ENCODE assay signal across 15 cellular contexts in the genomic region with DNA sequence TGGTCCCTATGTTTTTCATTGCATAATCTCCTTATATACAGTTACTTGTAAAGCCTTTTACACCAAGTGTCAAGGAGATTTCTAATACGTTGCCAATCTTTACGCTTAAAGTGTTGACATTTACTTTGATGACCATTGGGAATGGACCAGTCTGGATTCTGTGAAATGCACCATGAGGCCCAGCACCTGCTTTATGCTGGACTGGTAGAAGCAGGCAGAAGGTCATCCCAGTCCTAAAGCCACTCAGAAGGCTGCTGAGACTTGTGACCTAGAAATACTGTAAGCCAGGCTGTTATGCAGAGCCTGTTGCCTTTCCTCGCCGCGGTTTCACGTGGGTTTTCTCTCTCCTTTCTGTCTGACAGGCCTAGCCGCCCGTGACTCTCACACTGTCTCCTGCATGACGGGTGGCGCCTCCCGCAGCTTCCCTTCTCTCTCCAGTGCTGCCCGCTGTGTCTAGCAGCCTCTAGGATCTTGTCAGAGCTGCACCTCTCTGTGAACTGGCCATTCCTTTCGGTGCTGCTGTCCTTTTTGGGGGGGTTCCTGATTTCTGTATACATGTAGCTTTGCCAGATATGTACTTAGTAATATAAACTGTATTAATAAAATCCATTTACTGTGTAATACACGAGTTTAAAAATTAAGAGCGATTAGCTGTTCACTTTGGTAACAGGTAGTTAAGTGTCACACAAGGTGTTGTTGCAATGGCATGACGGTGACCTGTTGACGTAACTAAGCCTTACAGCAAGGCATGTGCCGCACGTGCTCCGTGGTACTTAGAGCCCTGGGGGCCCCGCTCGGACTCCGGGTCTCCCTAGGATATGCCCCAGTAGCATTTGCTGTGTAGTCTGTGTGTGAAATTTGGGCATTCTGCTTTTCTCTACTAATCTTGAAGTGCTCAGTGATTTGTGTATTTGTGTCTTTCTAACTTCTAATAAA. TPM values are rescaled to one million over a fixed set of nuclear protein-coding genes. Genes with fewer than 3 reads are reported as not detected.
A peak's percentile ranks its signal among the peaks of the same experiment; 100 is the strongest.
DNase-seq lines count a peak whose midpoint lies in the region; ATAC-seq and TF ChIP-seq lines count a peak whose summit lies in the region.
"Had no signal": no experiment of that assay in that cellular context is flagged by ENCODE, and none has a peak within 500 bp of the region (broad histone marks: within the 10 kb centered on the region; RNA-seq: fewer than 3 reads in every experiment).

No MANE protein-coding gene starts in this region.

- BruUV-seq in IMR-90 (replicated peaks; lab: Mats Ljungman, UMichigan) = no TSS peak

- peaks cover 49% of the 10 kb centered on the region for H4K20me1 ChIP-seq in IMR-90 (ENCODE audit: insufficient read depth, low read length)
- no peaks in the 10 kb centered on the region for H4K20me1 ChIP-seq in GM23248 (ENCODE audit: insufficient read depth)

- H4K91ac ChIP-seq in IMR-90 (ENCODE audit: insufficient read depth, low read depth, low read length) = no peak overlapping the region

- H3K27me3 Mint-ChIP-seq in glutamatergic neuron (ENCODE audit: unreplicated experiment) = peaks cover 9% of the 10 kb centered on the region
- H3K27me3 Mint-ChIP-seq: IgD-negative memory B cell had no signal

- no peak overlapping the region for H4K8ac ChIP-seq in IMR-90 (ENCODE audit: low read depth in 2 of 2, low read length in 2 of 2)

- peaks cover 9% of the 10 kb centered on the region for H3K9me3 Mint-ChIP-seq in glutamatergic neuron (ENCODE audit: unreplicated experiment)
- H3K9me3 Mint-ChIP-seq: CD8-positive, alpha-beta T cell; IgD-negative memory B cell had no signal

- TF ChIP-seq CTCF in IMR-90 (conservative IDR thresholded peaks at IDR 0.05; ENCODE audit: low read depth, low read length) (no peak), glutamatergic neuron (IDR thresholded peaks at IDR 0.05; ENCODE audit: partially characterized antibody, unreplicated experiment) (no peak), psoas muscle (IDR thresholded peaks at IDR 0.05) (no peak)

- H3K4me1 ChIP-seq in IMR-90 (ENCODE audit: control insufficient read depth, insufficient read depth, low read length) (peaks cover 8% of the 10 kb centered on the region), psoas muscle (peaks cover 23% of the 10 kb centered on the region), GM23248 (ENCODE audit: insufficient read depth) (peaks cover 18% of the 10 kb centered on the region)

- intact Hi-C loops in IMR-90 (cut with micrococcal nuclease) (no loop called here), psoas muscle (cut with DNase I) (loop anchor here in 1 of 2 donors (5.0 kb wide), 1 partner anchor 33 kb away; no protein-coding TSS in a partner anchor)

- no peak overlapping the region for H4K5ac ChIP-seq in IMR-90 (ENCODE audit: low read depth, low read length)

- H2AK9ac ChIP-seq in IMR-90 (replicated peaks; ENCODE audit: low read depth, low read length, poor library complexity) = peak overlapping the region; percentile 9

- peaks cover 33% of the 10 kb centered on the region for H3K4me1 Mint-ChIP-seq in glutamatergic neuron (ENCODE audit: low read depth, unreplicated experiment)

- no peak overlapping the region for H3K56ac ChIP-seq in IMR-90 (ENCODE audit: extremely low read depth, insufficient read depth, low read length)

- H3K27ac Mint-ChIP-seq in glutamatergic neuron (ENCODE audit: unreplicated experiment) = peak overlapping the region; percentile 55
- H3K27ac Mint-ChIP-seq: CD8-positive, alpha-beta T cell; IgD-negative memory B cell had no signal

- H3K9me2 ChIP-seq in GM23248 (ENCODE audit: insufficient read depth) = no peaks in the 10 kb centered on the region
- H3K9me2 ChIP-seq: SK-N-SH had no signal

- in situ Hi-C loops in IMR-90 (cut with MboI; ENCODE audit: low sequenced_read_pairs) (loop anchor here (10.0 kb wide), 1 partner anchor 111 kb away; no protein-coding TSS in a partner anchor), GM23248 (cut with MboI) (loop anchor here (10.0 kb wide), 1 partner anchor 111 kb away; no protein-coding TSS in a partner anchor)

- peaks cover 10% of the 10 kb centered on the region; the same call in 1 of the 2 replicates for H3K9me1 ChIP-seq in IMR-90 (ENCODE audit: insufficient read depth, low read length)

- H3K27ac ChIP-seq in IMR-90 (ENCODE audit: insufficient read depth, low read length) (no peak overlapping the region), SK-N-MC (peak overlapping the region; percentile 83), psoas muscle (peak overlapping the region; percentile 75), GM23248 (no peak overlapping the region)
- H3K27ac ChIP-seq: PC-9 had no signal

- CTCF ChIA-PET in IMR-90 (lab: Yijun Ruan, JAX) = no interaction called here

- H3K4me3 ChIP-seq in IMR-90 (ENCODE audit: insufficient read depth, low read depth, low read length) (no peak overlapping the region), SK-N-MC (no peak overlapping the region), psoas muscle (no peak overlapping the region), GM23248 (no peak overlapping the region)
- H3K4me3 ChIP-seq: PC-9 had no signal

- no peak overlapping the region for H2BK5ac ChIP-seq in IMR-90 (ENCODE audit: low read depth, low read length, poor library complexity, severe bottlenecking)

- TF ChIP-seq RAD21 in IMR-90 (IDR thresholded peaks at IDR 0.05; ENCODE audit: low read length) = no peak

- H3K4ac ChIP-seq in IMR-90 (ENCODE audit: low read depth, low read length) = no peak overlapping the region

- H3K23ac ChIP-seq in IMR-90 (ENCODE audit: low read depth, low read length) = no peak overlapping the region

- H3K18ac ChIP-seq in IMR-90 (ENCODE audit: low read depth, low read length) = no peak overlapping the region

- dilution Hi-C loops in IMR-90 (cut with HindIII; ENCODE audit: low sequenced_read_pairs, unreplicated experiment) = no loop called here

- H2BK20ac ChIP-seq in IMR-90 (ENCODE audit: low read depth, low read length) = no peak overlapping the region

- 96% methylated on average over 4 of the region's 23 CpGs; no CpG with 5 or more reads in 1 of the 2 experiments for WGBS in IMR-90 (ENCODE audit: extremely low coverage in 2 of 2, insufficient read length in 1 of 2), 2 experiments
- WGBS in psoas muscle, 3 donors = 69 to 81% (median 74%) methylated on average over 23 of the region's 23 CpGs
- WGBS in GM23248 (ENCODE audit: low coverage in 1 of 2, low lambda C conversion rate in 2 of 2, missing lambda C conversion rate in 2 of 2), 2 experiments = 90 to 92% methylated on average over 23 of the region's 23 CpGs

- H2AK5ac ChIP-seq in IMR-90 (ENCODE audit: low read depth, low read length) = no peak overlapping the region

- H3F3A ChIP-seq in GM23248 (ENCODE audit: insufficient read depth) = peaks cover 63% of the 10 kb centered on the region

- H3K4me3 Mint-ChIP-seq in glutamatergic neuron (ENCODE audit: unreplicated experiment) = no peak overlapping the region
- H3K4me3 Mint-ChIP-seq: CD8-positive, alpha-beta T cell; IgD-negative memory B cell had no signal

- no peak overlapping the region for H2AFZ ChIP-seq in IMR-90 (replicated peaks; ENCODE audit: low read length, poor library complexity)
- H2AFZ ChIP-seq in GM23248 = no peak overlapping the region
- H2AFZ ChIP-seq: PC-9 had no signal

- peaks cover 44 to 76% of the 10 kb centered on the region in 2 experiments for H3K79me1 ChIP-seq in IMR-90 (ENCODE audit: low read depth in 1 of 2, low read length in 2 of 2)

- TF ChIP-seq POLR2A in IMR-90 (IDR thresholded peaks at IDR 0.05; ENCODE audit: low read depth, low read length) = no peak

- H3K79me2 ChIP-seq in GM23248 (ENCODE audit: insufficient read depth) = peaks cover 99% of the 10 kb centered on the region

- POLR2A ChIA-PET in IMR-90 (lab: Charles Lee; ENCODE audit: unreplicated experiment) = no interaction called here

- no peak overlapping the region for H3K14ac ChIP-seq in IMR-90 (replicated peaks; ENCODE audit: low read depth, low read length)

- no peaks in the 10 kb centered on the region for H3K9me3 ChIP-seq in IMR-90 (ENCODE audit: control insufficient read depth, insufficient read depth, low read length)
- no peaks in the 10 kb centered on the region for H3K9me3 ChIP-seq in SK-N-MC (ENCODE audit: low read depth, low read length)
- no peaks in the 10 kb centered on the region for H3K9me3 ChIP-seq in psoas muscle
- H3K9me3 ChIP-seq in GM23248 (ENCODE audit: low read depth) = no peaks in the 10 kb centered on the region
- H3K9me3 ChIP-seq: SK-N-SH had no signal

- H3K9ac ChIP-seq in IMR-90 (ENCODE audit: low read depth, low read length) = no peak overlapping the region
- peak overlapping the region; percentile 48 for H3K9ac ChIP-seq in SK-N-MC (ENCODE audit: insufficient read length)
- H3K9ac ChIP-seq in GM23248 = no peak overlapping the region
- H3K9ac ChIP-seq: SK-N-SH had no signal

- DNase-seq in IMR-90 (no peak), SK-N-MC (ENCODE audit: low read depth, low spot score) (no peak), glutamatergic neuron (no peak), psoas muscle (no peak), middle frontal gyrus (ENCODE audit: extremely low spot score, low spot score) (no peak), GM23248 (no peak)
- DNase-seq: CD8-positive, alpha-beta T cell; NCI-H1092 treated with DMSO at 0.1 percent for 48 hours; NCI-H1694; NCI-H69; NK-92 treated with Interleukin-12 subunit alpha and Interleukin-12 subunit beta, amount 100 ng/mL, for 24 hours; PC-9; SK-N-SH had no signal

- H3K36me3 ChIP-seq in IMR-90 (ENCODE audit: control insufficient read depth, insufficient read depth, low read length) (peaks cover 60% of the 10 kb centered on the region), SK-N-MC (ENCODE audit: insufficient read depth, low read length) (peaks cover 61% of the 10 kb centered on the region), psoas muscle (ENCODE audit: insufficient read depth in 1 of 2, low read depth in 1 of 2) (peaks cover 18 to 100% of the 10 kb centered on the region in 2 donors), GM23248 (ENCODE audit: low read depth) (peaks cover 77% of the 10 kb centered on the region)

- no peak for ATAC-seq in IMR-90 (ENCODE audit: low read depth)
- ATAC-seq in psoas muscle = peak; percentile 25 to 72 (median 47)
- no peak for ATAC-seq in HG02885 (IDR thresholded peaks at IDR 0.05; ENCODE audit: poor library complexity, unreplicated experiment)
- ATAC-seq: CD8-positive, alpha-beta T cell had no signal

- no peak overlapping the region for H2BK15ac ChIP-seq in IMR-90 (ENCODE audit: low read depth, low read length)

- H3K4me2 ChIP-seq in IMR-90 (ENCODE audit: low read depth, low read length) = no peak overlapping the region
- H3K4me2 ChIP-seq in GM23248 (ENCODE audit: unreplicated experiment) = no peak overlapping the region
- H3K4me2 ChIP-seq: PC-9, SK-N-SH had no signal

- no peaks in the 10 kb centered on the region for H3K36me3 Mint-ChIP-seq in glutamatergic neuron (ENCODE audit: unreplicated experiment)

- H2BK120ac ChIP-seq in IMR-90 (ENCODE audit: low read depth, low read length) = no peak overlapping the region

- H3K27me3 ChIP-seq in IMR-90 (ENCODE audit: control insufficient read depth, insufficient read depth, low read length) = no peaks in the 10 kb centered on the region
- H3K27me3 ChIP-seq in psoas muscle (ENCODE audit: insufficient read depth in 3 of 3, low read length in 2 of 3) = no peaks in the 10 kb centered on the region
- no peaks in the 10 kb centered on the region for H3K27me3 ChIP-seq in GM23248 (replicated peaks; ENCODE audit: insufficient read depth)

RNA-seq across cellular contexts. Expression of gene XRCC3, which starts 29.7 kb away (rescaled TPM):
- total RNA-seq in IMR-90 (2012; rRNA removed) = 7.5 and 8.1 TPM in 2 replicates
- polyA plus RNA-seq in IMR-90 (2012; rRNA removed) = 9.0 and 9.5 TPM in 2 replicates
- 5.3 and 5.5 TPM in 2 replicates for polyA plus RNA-seq in IMR-90 (2012; cell fraction: cytosol; rRNA removed)
- polyA plus RNA-seq in IMR-90 (2012; cell fraction: nucleus; rRNA removed; ENCODE audit: low replicate concordance) = 29.9 and 33.1 TPM in 2 replicates
- 4.5 TPM for total RNA-seq in glutamatergic neuron (ENCODE audit: unreplicated experiment)
- 1 to 10 TPM; 1.1 to 2.5 (median 1.4) TPM for total RNA-seq in psoas muscle
- polyA plus RNA-seq in psoas muscle = 1 to 10 TPM in 2 of 3 donors, under 1 TPM in 1; 1.00 to 2.5 (median 1.8) TPM
- 19.1 and 20.3 TPM in 2 replicates for total RNA-seq in GM23248 (2014; rRNA removed; shearing (Covaris generic))
- 4.0 and 4.9 TPM in 2 replicates for polyA plus RNA-seq in GM23248 (2016; fragmentation: Nextera tagmentation; extraction: Ambion mirVana)

RNA-seq across cellular contexts. Expression of gene ZFYVE21, which starts 30.1 kb away (rescaled TPM):
- total RNA-seq in IMR-90 (2012; rRNA removed) = 41.2 and 41.4 TPM in 2 replicates
- 89.2 and 93.4 TPM in 2 replicates for polyA plus RNA-seq in IMR-90 (2012; rRNA removed)
- polyA plus RNA-seq in IMR-90 (2012; cell fraction: cytosol; rRNA removed) = 107 and 145 TPM in 2 replicates
- polyA plus RNA-seq in IMR-90 (2012; cell fraction: nucleus; rRNA removed; ENCODE audit: low replicate concordance) = 83.4 and 98.8 TPM in 2 replicates
- 49.1 TPM for total RNA-seq in glutamatergic neuron (ENCODE audit: unreplicated experiment)
- 10 to 100 TPM; 14.3 to 27.1 (median 20.8) TPM for total RNA-seq in psoas muscle
- 10 to 100 TPM; 14.0 to 21.7 (median 16.9) TPM for polyA plus RNA-seq in psoas muscle
- 60.3 and 77.4 TPM in 2 replicates for total RNA-seq in GM23248 (2014; rRNA removed; shearing (Covaris generic))
- 112 and 120 TPM in 2 replicates for polyA plus RNA-seq in GM23248 (2016; fragmentation: Nextera tagmentation; extraction: Ambion mirVana)

RNA-seq across cellular contexts. Expression of gene KLC1, which starts 56.5 kb away (rescaled TPM):
- total RNA-seq in IMR-90 (2012; rRNA removed) (101 and 139 TPM in 2 replicates), glutamatergic neuron (ENCODE audit: unreplicated experiment) (975 TPM), psoas muscle (100 to 1,000 TPM; 126 to 190 (median 148) TPM)
- polyA plus RNA-seq in IMR-90 (2012; rRNA removed) (155 and 157 TPM in 2 replicates), psoas muscle (100 to 1,000 TPM in 2 of 3 donors, 10 to 100 TPM in 1; 86.4 to 256 (median 201) TPM), GM23248 (2016; fragmentation: Nextera tagmentation; extraction: Ambion mirVana) (177 and 184 TPM in 2 replicates)
- 202 and 321 TPM in 2 replicates for polyA plus RNA-seq in IMR-90 (2012; cell fraction: cytosol; rRNA removed)
- 401 and 574 TPM in 2 replicates for polyA plus RNA-seq in IMR-90 (2012; cell fraction: nucleus; rRNA removed; ENCODE audit: low replicate concordance)
- total RNA-seq in GM23248 (2014; rRNA removed; shearing (Covaris generic)) = 339 and 410 TPM in 2 replicates

Comparison
In these comparisons a context has a peak if more than half of its experiments do, and no peak if none do; other contexts are left out.
1. ATAC-seq: peak in psoas muscle (4 of 4); none in IMR-90 (single experiment) and HG02885 (single experiment).
2. H3K27ac ChIP-seq: peak in SK-N-MC (single experiment) and psoas muscle (single experiment); none in IMR-90 (single experiment) and GM23248 (single experiment).